In genomic region chr17:14118951-14119350, GRCh38 we compare ENCODE assay signal across 16 cellular contexts. TPM values are rescaled to one million over a fixed set of nuclear protein-coding genes. Genes with fewer than 3 reads are reported as not detected.
DNase-seq lines count a peak whose midpoint lies in the region; ATAC-seq and TF ChIP-seq lines count a peak whose summit lies in the region.
"Had no signal": no experiment of that assay in that cellular context is flagged by ENCODE, and none has a peak within 500 bp of the region (broad histone marks: within the 10 kb centered on the region; RNA-seq: fewer than 3 reads in every experiment).

No MANE protein-coding gene starts in this region.

- H3K27ac ChIP-seq in A673 (ENCODE audit: low read depth, low read length, poor library complexity, severe bottlenecking): no peak overlapping the region
- H3K27ac ChIP-seq: BLaER1 treated with 17β-estradiol and CSF1 and Interleukin-3, amounts not matched to agents 10 nM and 100 nM; coronary artery had no signal

- ATAC-seq in GM18867 (IDR thresholded peaks at IDR 0.05; ENCODE audit: unreplicated experiment) (peak; percentile 50), HG02870 (IDR thresholded peaks at IDR 0.05; ENCODE audit: unreplicated experiment) (peak; percentile 82)

- intact Hi-C loops in activated T-helper 1 cell treated with anti-CD3 and anti-CD28 coated beads, Interleukin-12 subunit alpha, Interleukin-12 subunit beta, Interleukin-2, Interleukin-4 antibody, amounts not matched to agents 30 ng/mL and 10 ng/mL and 1 ng/mL, durations not matched to agents 14 hours and 24 hours and 36 hours (cut with micrococcal nuclease): loop anchor here (1.0 to 5.0 kb wide), 9 partner anchors 18 to 522 kb away; partner anchors contain the start of gene COX10
- intact Hi-C loops in A673 (cut with micrococcal nuclease; ENCODE audit: unreplicated experiment): no loop called here

- DNase-seq in GM10266 (ENCODE audit: extremely low spot score) (peak; percentile 10), HUDEP-2 (lab: John Stamatoyannopoulos, UW; ENCODE audit: unreplicated experiment in 76 of 76) (no peak), A673 (ENCODE audit: low spot score) (no peak), NOMO-1 (lab: John Stamatoyannopoulos, UW; ENCODE audit: unreplicated experiment in 2 of 2) (no peak), DMS53 treated with DMSO at 0.1 percent for 48 hours (lab: John Stamatoyannopoulos, UW; ENCODE audit: unreplicated experiment) (no peak)
- DNase-seq in activated T-helper 1 cell treated with anti-CD3 and anti-CD28 coated beads, Interleukin-12 subunit alpha, Interleukin-12 subunit beta, Interleukin-2, Interleukin-4 antibody, amounts not matched to agents 30 ng/mL and 10 ng/mL and 1 ng/mL, durations not matched to agents 14 hours and 24 hours and 36 hours (ENCODE audit: low spot score): peak; percentile 31
- DNase-seq: activated gamma-delta T cell treated with Interleukin-2 at 50 U/mL for 16 hours; GDM1; NCI-H1105; NCI-H510A treated with DMSO at 0.1 percent for 48 hours; stimulated activated CD4-positive, alpha-beta T cell treated with anti-CD3 and anti-CD28 coated beads, Interleukin-2, amount 100 ng/mL, for 48 hours; stimulated activated naive CD4-positive, alpha-beta T cell treated with Interleukin-2 at 50 U/mL for 16 hours had no signal

- POLR2A ChIA-PET in A673 (lab: Charles Lee; ENCODE audit: low non-redundant PET): no interaction called here

- H3K27me3 ChIP-seq in A673 (replicated peaks; ENCODE audit: insufficient read depth, low read depth, low read length, poor library complexity): no peaks in the 10 kb centered on the region
- H3K27me3 ChIP-seq: BLaER1 treated with 17β-estradiol and CSF1 and Interleukin-3, amounts not matched to agents 10 nM and 100 nM had no signal

- peaks cover 34% of the 10 kb centered on the region for H3K36me3 Mint-ChIP-seq in activated T-helper 1 cell treated with anti-CD3 and anti-CD28 coated beads, Interleukin-12 subunit alpha, Interleukin-12 subunit beta, Interleukin-2, Interleukin-4 antibody, amounts not matched to agents 30 ng/mL and 10 ng/mL and 1 ng/mL, durations not matched to agents 14 hours and 24 hours and 36 hours (ENCODE audit: low read depth)

- no peaks in the 10 kb centered on the region for H3K27me3 Mint-ChIP-seq in activated T-helper 1 cell treated with anti-CD3 and anti-CD28 coated beads, Interleukin-12 subunit alpha, Interleukin-12 subunit beta, Interleukin-2, Interleukin-4 antibody, amounts not matched to agents 30 ng/mL and 10 ng/mL and 1 ng/mL, durations not matched to agents 14 hours and 24 hours and 36 hours (ENCODE audit: insufficient read depth)

- no TSS peak for BruUV-seq in A673 (replicated peaks; lab: Mats Ljungman, UMichigan)

- peak overlapping the region; percentile 94 for H3K27ac Mint-ChIP-seq in activated T-helper 1 cell treated with anti-CD3 and anti-CD28 coated beads, Interleukin-12 subunit alpha, Interleukin-12 subunit beta, Interleukin-2, Interleukin-4 antibody, amounts not matched to agents 30 ng/mL and 10 ng/mL and 1 ng/mL, durations not matched to agents 14 hours and 24 hours and 36 hours

- no peaks in the 10 kb centered on the region for H3K36me3 ChIP-seq in A673 (ENCODE audit: insufficient read depth, low read length, poor library complexity, severe bottlenecking)

- peaks cover 96% of the 10 kb centered on the region for H3K4me1 Mint-ChIP-seq in activated T-helper 1 cell treated with anti-CD3 and anti-CD28 coated beads, Interleukin-12 subunit alpha, Interleukin-12 subunit beta, Interleukin-2, Interleukin-4 antibody, amounts not matched to agents 30 ng/mL and 10 ng/mL and 1 ng/mL, durations not matched to agents 14 hours and 24 hours and 36 hours (ENCODE audit: low read depth)

- no peaks in the 10 kb centered on the region for H3K9me3 ChIP-seq in A673 (ENCODE audit: low read depth, low read length, poor library complexity, severe bottlenecking)

- H3K4me3 Mint-ChIP-seq in activated T-helper 1 cell treated with anti-CD3 and anti-CD28 coated beads, Interleukin-12 subunit alpha, Interleukin-12 subunit beta, Interleukin-2, Interleukin-4 antibody, amounts not matched to agents 30 ng/mL and 10 ng/mL and 1 ng/mL, durations not matched to agents 14 hours and 24 hours and 36 hours: peak overlapping the region; percentile 55

- TF ChIP-seq CTCF in GM10266 (IDR thresholded peaks at IDR 0.05; ENCODE audit: control insufficient read depth, insufficient read depth, low read depth, missing control alignments) (no peak), A673 (conservative IDR thresholded peaks at IDR 0.05; ENCODE audit: low read depth, low read length) (no peak)

- CTCF ChIA-PET in A673 (lab: Charles Lee): no interaction called here

- H3K4me3 ChIP-seq in A673 (ENCODE audit: low read depth, low read length, poor library complexity, severe bottlenecking): no peak overlapping the region
- H3K4me3 ChIP-seq: BLaER1 treated with 17β-estradiol and CSF1 and Interleukin-3, amounts not matched to agents 10 nM and 100 nM; coronary artery had no signal

- H3K9me3 Mint-ChIP-seq in activated T-helper 1 cell treated with anti-CD3 and anti-CD28 coated beads, Interleukin-12 subunit alpha, Interleukin-12 subunit beta, Interleukin-2, Interleukin-4 antibody, amounts not matched to agents 30 ng/mL and 10 ng/mL and 1 ng/mL, durations not matched to agents 14 hours and 24 hours and 36 hours: peaks cover 15% of the 10 kb centered on the region

- H3K4me1 ChIP-seq in A673 (ENCODE audit: insufficient read depth, low read length, poor library complexity, severe bottlenecking): peaks cover 12% of the 10 kb centered on the region

RNA-seq across cellular contexts. Expression of gene COX10, which starts 49.6 kb away (rescaled TPM):
- total RNA-seq in activated T-helper 1 cell treated with anti-CD3 and anti-CD28 coated beads, Interleukin-12 subunit alpha, Interleukin-12 subunit beta, Interleukin-2, Interleukin-4 antibody, amounts not matched to agents 30 ng/mL and 10 ng/mL and 1 ng/mL, durations not matched to agents 14 hours and 24 hours and 36 hours: 40.1 and 41.7 TPM in 2 replicates
- 19.1 and 20.0 TPM in 2 replicates for total RNA-seq in A673 (2021)

Comparison
In these comparisons a context has a peak if more than half of its experiments do, and no peak if none do; other contexts are left out.
1. DNase-seq: peak in GM10266 (single experiment) and activated T-helper 1 cell treated with anti-CD3 and anti-CD28 coated beads, Interleukin-12 subunit alpha, Interleukin-12 subunit beta, Interleukin-2, Interleukin-4 antibody, amounts not matched to agents 30 ng/mL and 10 ng/mL and 1 ng/mL, durations not matched to agents 14 hours and 24 hours and 36 hours (single experiment); none in HUDEP-2 (0 of 76), A673 (single experiment), NOMO-1 (0 of 2) and DMS53 treated with DMSO at 0.1 percent for 48 hours (single experiment).